ENCODE assay signal across 1 cellular context in genomic region chr3:42098171-42098570, GRCh38.
TF ChIP-seq lines count a peak whose summit lies in the region.

No MANE protein-coding gene starts in this region.

TF ChIP-seq in WTC11, 78 proteins besides CTCF, POLR2A, EP300 and RAD21 (continued from another document):
- TF ChIP-seq PREB (CRISPR knock-in tag; IDR thresholded peaks at IDR 0.05; ENCODE audit: borderline replicate concordance) (no peak), HMGA2 (CRISPR knock-in tag; IDR thresholded peaks at IDR 0.05) (no peak), NR3C1 (CRISPR knock-in tag; conservative IDR thresholded peaks at IDR 0.05; ENCODE audit: low read depth) (no peak), MXD4 (CRISPR knock-in tag; IDR thresholded peaks at IDR 0.05; ENCODE audit: borderline replicate concordance) (no peak), PRDM15 (CRISPR knock-in tag; IDR thresholded peaks at IDR 0.05) (no peak), USF2 (CRISPR knock-in tag; IDR thresholded peaks at IDR 0.05) (no peak)
